Comparison of ENCODE assay signal across 1 cellular context in the genomic region with DNA sequence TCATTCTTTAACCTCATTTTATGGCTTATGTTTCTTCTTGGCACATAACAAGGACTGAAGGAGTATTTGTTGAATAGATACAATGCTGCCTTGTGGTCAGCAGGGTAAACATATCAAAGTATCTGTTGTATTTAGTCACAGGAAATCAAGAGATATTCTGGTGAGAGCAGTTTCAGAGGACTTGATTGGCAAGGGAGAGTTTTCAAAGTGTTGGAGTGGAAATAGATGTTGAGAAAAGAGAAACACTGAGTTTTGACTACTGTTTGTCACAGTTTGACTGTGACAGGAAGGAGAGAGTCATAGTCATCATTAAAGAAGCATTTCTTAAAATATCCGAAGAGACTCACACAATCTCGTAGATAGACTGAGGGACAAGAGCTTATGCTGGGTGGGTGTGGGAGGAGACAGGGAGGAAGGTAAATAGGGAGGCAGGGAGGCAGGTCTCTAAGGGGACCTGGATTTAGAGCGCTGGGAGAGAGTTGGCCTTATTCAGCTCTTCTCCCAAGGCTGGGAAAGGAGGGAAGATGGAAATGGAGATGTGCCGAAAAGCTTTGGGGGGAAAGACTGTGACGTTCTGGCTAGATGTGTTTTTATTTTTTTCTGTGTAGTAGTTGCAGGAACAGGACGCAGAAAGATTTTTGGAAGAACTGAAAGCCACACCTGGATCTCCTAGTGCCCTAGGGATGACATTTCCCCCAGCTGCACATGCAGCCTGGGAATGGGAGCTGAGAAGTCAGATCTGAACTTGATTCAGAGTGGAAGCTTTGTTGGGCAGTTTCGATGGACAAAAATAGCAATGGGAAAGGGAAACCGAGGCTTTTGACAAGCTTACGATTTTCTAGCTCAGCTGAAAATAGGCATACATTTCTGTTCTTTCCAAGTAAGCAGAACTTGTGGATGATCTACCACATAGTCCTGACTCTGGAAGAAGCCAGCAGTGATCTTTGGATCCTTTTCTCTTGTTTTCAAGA.
TF ChIP-seq lines count a peak whose summit lies in the region.

No MANE protein-coding gene starts in this region.

TF ChIP-seq in GM12878, 131 proteins besides CTCF, POLR2A, EP300 and RAD21 (continued from another document and continues in another):
- TF ChIP-seq, protein P1, sequence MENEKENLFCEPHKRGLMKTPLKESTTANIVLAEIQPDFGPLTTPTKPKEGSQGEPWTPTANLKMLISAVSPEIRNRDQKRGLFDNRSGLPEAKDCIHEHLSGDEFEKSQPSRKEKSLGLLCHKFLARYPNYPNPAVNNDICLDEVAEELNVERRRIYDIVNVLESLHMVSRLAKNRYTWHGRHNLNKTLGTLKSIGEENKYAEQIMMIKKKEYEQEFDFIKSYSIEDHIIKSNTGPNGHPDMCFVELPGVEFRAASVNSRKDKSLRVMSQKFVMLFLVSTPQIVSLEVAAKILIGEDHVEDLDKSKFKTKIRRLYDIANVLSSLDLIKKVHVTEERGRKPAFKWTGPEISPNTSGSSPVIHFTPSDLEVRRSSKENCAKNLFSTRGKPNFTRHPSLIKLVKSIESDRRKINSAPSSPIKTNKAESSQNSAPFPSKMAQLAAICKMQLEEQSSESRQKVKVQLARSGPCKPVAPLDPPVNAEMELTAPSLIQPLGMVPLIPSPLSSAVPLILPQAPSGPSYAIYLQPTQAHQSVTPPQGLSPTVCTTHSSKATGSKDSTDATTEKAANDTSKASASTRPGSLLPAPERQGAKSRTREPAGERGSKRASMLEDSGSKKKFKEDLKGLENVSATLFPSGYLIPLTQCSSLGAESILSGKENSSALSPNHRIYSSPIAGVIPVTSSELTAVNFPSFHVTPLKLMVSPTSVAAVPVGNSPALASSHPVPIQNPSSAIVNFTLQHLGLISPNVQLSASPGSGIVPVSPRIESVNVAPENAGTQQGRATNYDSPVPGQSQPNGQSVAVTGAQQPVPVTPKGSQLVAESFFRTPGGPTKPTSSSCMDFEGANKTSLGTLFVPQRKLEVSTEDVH (IDR thresholded peaks at IDR 0.05; ENCODE audit: low read depth, partially characterized antibody), result no peak
- TF ChIP-seq, protein P2, sequence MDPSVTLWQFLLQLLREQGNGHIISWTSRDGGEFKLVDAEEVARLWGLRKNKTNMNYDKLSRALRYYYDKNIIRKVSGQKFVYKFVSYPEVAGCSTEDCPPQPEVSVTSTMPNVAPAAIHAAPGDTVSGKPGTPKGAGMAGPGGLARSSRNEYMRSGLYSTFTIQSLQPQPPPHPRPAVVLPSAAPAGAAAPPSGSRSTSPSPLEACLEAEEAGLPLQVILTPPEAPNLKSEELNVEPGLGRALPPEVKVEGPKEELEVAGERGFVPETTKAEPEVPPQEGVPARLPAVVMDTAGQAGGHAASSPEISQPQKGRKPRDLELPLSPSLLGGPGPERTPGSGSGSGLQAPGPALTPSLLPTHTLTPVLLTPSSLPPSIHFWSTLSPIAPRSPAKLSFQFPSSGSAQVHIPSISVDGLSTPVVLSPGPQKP (IDR thresholded peaks at IDR 0.05; ENCODE audit: low read depth, low read length), result no peak
- TF ChIP-seq HDAC6 (IDR thresholded peaks at IDR 0.05; ENCODE audit: unreplicated experiment) (no peak), ESRRA (IDR thresholded peaks at IDR 0.05; ENCODE audit: low read length) (no peak), NR2C1 (IDR thresholded peaks at IDR 0.05) (no peak), JUND (IDR thresholded peaks at IDR 0.05; ENCODE audit: low read depth, low read length) (no peak), EGR1 (IDR thresholded peaks at IDR 0.05; ENCODE audit: borderline replicate concordance in 1 of 2, low read depth in 2 of 2, low read length in 2 of 2) (0 out of 3 replicates have a peak, but pooled peaks of 1 of the 2 experiments have one; percentile 40), RB1 (IDR thresholded peaks at IDR 0.05; ENCODE audit: borderline replicate concordance) (no peak), MTA3 (IDR thresholded peaks at IDR 0.05; ENCODE audit: borderline replicate concordance, low read length) (peak; percentile 78), RAD51 (IDR thresholded peaks at IDR 0.05) (no peak), BCL11A (IDR thresholded peaks at IDR 0.05; ENCODE audit: low read depth, low read length) (peak; percentile 47; the same call in 1 of the 2 replicates), ATF7 (IDR thresholded peaks at IDR 0.05; ENCODE audit: low read depth) (peak; percentile 43; the same call in 1 of the 2 replicates), KAT2A (conservative IDR thresholded peaks at IDR 0.05; ENCODE audit: control insufficient read depth, low read depth, low read length) (no peak), ZNF622 (IDR thresholded peaks at IDR 0.05) (no peak), FOXM1 (IDR thresholded peaks at IDR 0.05; ENCODE audit: low read depth, low read length) (peak; percentile 90; the same call in 1 of the 2 replicates), TARDBP (IDR thresholded peaks at IDR 0.05; ENCODE audit: borderline replicate concordance) (no peak), NR2F1 (conservative IDR thresholded peaks at IDR 0.05) (no peak), KDM1A (IDR thresholded peaks at IDR 0.05; ENCODE audit: borderline replicate concordance) (no peak), TCF3 (IDR thresholded peaks at IDR 0.05; ENCODE audit: borderline replicate concordance, insufficient read depth, low read depth, low read length) (0 out of 2 replicates have a peak, but pooled peaks have one; percentile 57), RFX5 (IDR thresholded peaks at IDR 0.05; ENCODE audit: low read depth, low read length) (no peak), ZSCAN29 (IDR thresholded peaks at IDR 0.05) (no peak), HDAC2 (IDR thresholded peaks at IDR 0.05) (no peak), ZBED1 (IDR thresholded peaks at IDR 0.05; ENCODE audit: borderline replicate concordance) (peak; percentile 88; the same call in 1 of the 2 replicates), ZNF207 (IDR thresholded peaks at IDR 0.05; ENCODE audit: borderline replicate concordance) (no peak)
- TF ChIP-seq, protein P3, sequence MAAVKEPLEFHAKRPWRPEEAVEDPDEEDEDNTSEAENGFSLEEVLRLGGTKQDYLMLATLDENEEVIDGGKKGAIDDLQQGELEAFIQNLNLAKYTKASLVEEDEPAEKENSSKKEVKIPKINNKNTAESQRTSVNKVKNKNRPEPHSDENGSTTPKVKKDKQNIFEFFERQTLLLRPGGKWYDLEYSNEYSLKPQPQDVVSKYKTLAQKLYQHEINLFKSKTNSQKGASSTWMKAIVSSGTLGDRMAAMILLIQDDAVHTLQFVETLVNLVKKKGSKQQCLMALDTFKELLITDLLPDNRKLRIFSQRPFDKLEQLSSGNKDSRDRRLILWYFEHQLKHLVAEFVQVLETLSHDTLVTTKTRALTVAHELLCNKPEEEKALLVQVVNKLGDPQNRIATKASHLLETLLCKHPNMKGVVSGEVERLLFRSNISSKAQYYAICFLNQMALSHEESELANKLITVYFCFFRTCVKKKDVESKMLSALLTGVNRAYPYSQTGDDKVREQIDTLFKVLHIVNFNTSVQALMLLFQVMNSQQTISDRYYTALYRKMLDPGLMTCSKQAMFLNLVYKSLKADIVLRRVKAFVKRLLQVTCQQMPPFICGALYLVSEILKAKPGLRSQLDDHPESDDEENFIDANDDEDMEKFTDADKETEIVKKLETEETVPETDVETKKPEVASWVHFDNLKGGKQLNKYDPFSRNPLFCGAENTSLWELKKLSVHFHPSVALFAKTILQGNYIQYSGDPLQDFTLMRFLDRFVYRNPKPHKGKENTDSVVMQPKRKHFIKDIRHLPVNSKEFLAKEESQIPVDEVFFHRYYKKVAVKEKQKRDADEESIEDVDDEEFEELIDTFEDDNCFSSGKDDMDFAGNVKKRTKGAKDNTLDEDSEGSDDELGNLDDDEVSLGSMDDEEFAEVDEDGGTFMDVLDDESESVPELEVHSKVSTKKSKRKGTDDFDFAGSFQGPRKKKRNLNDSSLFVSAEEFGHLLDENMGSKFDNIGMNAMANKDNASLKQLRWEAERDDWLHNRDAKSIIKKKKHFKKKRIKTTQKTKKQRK (IDR thresholded peaks at IDR 0.05; ENCODE audit: low read depth, low read length), result no peak
- TF ChIP-seq, protein P4, sequence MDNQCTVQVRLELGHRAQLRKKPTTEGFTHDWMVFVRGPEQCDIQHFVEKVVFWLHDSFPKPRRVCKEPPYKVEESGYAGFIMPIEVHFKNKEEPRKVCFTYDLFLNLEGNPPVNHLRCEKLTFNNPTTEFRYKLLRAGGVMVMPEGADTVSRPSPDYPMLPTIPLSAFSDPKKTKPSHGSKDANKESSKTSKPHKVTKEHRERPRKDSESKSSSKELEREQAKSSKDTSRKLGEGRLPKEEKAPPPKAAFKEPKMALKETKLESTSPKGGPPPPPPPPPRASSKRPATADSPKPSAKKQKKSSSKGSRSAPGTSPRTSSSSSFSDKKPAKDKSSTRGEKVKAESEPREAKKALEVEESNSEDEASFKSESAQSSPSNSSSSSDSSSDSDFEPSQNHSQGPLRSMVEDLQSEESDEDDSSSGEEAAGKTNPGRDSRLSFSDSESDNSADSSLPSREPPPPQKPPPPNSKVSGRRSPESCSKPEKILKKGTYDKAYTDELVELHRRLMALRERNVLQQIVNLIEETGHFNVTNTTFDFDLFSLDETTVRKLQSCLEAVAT (IDR thresholded peaks at IDR 0.05), result no peak
- TF ChIP-seq, protein P5, sequence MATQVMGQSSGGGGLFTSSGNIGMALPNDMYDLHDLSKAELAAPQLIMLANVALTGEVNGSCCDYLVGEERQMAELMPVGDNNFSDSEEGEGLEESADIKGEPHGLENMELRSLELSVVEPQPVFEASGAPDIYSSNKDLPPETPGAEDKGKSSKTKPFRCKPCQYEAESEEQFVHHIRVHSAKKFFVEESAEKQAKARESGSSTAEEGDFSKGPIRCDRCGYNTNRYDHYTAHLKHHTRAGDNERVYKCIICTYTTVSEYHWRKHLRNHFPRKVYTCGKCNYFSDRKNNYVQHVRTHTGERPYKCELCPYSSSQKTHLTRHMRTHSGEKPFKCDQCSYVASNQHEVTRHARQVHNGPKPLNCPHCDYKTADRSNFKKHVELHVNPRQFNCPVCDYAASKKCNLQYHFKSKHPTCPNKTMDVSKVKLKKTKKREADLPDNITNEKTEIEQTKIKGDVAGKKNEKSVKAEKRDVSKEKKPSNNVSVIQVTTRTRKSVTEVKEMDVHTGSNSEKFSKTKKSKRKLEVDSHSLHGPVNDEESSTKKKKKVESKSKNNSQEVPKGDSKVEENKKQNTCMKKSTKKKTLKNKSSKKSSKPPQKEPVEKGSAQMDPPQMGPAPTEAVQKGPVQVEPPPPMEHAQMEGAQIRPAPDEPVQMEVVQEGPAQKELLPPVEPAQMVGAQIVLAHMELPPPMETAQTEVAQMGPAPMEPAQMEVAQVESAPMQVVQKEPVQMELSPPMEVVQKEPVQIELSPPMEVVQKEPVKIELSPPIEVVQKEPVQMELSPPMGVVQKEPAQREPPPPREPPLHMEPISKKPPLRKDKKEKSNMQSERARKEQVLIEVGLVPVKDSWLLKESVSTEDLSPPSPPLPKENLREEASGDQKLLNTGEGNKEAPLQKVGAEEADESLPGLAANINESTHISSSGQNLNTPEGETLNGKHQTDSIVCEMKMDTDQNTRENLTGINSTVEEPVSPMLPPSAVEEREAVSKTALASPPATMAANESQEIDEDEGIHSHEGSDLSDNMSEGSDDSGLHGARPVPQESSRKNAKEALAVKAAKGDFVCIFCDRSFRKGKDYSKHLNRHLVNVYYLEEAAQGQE (IDR thresholded peaks at IDR 0.05; ENCODE audit: low read depth, low read length), result no peak
- TF ChIP-seq, protein P6, sequence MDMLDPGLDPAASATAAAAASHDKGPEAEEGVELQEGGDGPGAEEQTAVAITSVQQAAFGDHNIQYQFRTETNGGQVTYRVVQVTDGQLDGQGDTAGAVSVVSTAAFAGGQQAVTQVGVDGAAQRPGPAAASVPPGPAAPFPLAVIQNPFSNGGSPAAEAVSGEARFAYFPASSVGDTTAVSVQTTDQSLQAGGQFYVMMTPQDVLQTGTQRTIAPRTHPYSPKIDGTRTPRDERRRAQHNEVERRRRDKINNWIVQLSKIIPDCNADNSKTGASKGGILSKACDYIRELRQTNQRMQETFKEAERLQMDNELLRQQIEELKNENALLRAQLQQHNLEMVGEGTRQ (IDR thresholded peaks at IDR 0.05; ENCODE audit: borderline replicate concordance, low read depth, low read length), result no peak
- TF ChIP-seq, protein P7, sequence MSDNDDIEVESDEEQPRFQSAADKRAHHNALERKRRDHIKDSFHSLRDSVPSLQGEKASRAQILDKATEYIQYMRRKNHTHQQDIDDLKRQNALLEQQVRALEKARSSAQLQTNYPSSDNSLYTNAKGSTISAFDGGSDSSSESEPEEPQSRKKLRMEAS (IDR thresholded peaks at IDR 0.05; ENCODE audit: low read depth, low read length), result no peak
- TF ChIP-seq, protein P8, sequence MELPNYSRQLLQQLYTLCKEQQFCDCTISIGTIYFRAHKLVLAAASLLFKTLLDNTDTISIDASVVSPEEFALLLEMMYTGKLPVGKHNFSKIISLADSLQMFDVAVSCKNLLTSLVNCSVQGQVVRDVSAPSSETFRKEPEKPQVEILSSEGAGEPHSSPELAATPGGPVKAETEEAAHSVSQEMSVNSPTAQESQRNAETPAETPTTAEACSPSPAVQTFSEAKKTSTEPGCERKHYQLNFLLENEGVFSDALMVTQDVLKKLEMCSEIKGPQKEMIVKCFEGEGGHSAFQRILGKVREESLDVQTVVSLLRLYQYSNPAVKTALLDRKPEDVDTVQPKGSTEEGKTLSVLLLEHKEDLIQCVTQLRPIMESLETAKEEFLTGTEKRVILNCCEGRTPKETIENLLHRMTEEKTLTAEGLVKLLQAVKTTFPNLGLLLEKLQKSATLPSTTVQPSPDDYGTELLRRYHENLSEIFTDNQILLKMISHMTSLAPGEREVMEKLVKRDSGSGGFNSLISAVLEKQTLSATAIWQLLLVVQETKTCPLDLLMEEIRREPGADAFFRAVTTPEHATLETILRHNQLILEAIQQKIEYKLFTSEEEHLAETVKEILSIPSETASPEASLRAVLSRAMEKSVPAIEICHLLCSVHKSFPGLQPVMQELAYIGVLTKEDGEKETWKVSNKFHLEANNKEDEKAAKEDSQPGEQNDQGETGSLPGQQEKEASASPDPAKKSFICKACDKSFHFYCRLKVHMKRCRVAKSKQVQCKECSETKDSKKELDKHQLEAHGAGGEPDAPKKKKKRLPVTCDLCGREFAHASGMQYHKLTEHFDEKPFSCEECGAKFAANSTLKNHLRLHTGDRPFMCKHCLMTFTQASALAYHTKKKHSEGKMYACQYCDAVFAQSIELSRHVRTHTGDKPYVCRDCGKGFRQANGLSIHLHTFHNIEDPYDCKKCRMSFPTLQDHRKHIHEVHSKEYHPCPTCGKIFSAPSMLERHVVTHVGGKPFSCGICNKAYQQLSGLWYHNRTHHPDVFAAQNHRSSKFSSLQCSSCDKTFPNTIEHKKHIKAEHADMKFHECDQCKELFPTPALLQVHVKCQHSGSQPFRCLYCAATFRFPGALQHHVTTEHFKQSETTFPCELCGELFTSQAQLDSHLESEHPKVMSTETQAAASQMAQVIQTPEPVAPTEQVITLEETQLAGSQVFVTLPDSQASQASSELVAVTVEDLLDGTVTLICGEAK (IDR thresholded peaks at IDR 0.05; ENCODE audit: borderline replicate concordance), result no peak
